In the genomic region with DNA sequence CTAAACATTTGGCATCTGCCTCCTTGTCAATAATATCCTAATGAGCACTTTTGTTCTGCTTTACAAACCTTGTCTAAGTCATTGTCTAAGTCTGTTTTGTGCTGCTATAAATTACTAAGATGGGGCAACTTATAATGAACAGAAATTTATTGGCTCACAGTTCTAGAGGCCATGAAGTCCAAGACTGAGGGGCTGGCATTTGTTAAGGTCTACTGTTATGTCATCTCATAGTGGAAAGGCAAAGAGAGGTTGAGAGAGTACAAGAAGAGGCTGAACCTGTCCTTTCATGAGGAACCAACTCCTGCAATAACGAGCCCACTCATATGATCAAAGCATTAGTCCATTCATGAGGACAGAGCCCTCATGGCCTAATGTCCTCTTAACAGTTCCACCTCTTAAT, we compare ENCODE assay signal across 19 cellular contexts.
"Had no signal": no experiment of that assay in that cellular context is flagged by ENCODE, and none has a peak within 500 bp of the region (broad histone marks: within the 10 kb centered on the region; RNA-seq: fewer than 3 reads in every experiment).

No MANE protein-coding gene starts in this region.

- H3K4me2 ChIP-seq: smooth muscle cell had no signal

- H3K9me3 ChIP-seq: colonic mucosa, psoas muscle, sigmoid colon had no signal

- H3K27ac ChIP-seq: colonic mucosa, foreskin keratinocyte, psoas muscle, sigmoid colon had no signal

- H3K4me3 ChIP-seq: colonic mucosa, lung, psoas muscle, sigmoid colon, smooth muscle cell had no signal

- H3K9me3 Mint-ChIP-seq: endodermal cell had no signal

- H3K4me1 ChIP-seq: colonic mucosa had no signal

- H3K36me3 ChIP-seq: colonic mucosa, sigmoid colon had no signal

- H3K4me1 Mint-ChIP-seq: endodermal cell had no signal

- H3K27me3 ChIP-seq: colonic mucosa, foreskin keratinocyte, sigmoid colon had no signal

- H3K27me3 Mint-ChIP-seq: naive thymus-derived CD8-positive, alpha-beta T cell had no signal

- H3K27ac Mint-ChIP-seq: endodermal cell; naive thymus-derived CD8-positive, alpha-beta T cell had no signal

- ATAC-seq: foreskin keratinocyte; left colon; left ventricle myocardium superior; naive thymus-derived CD8-positive, alpha-beta T cell; psoas muscle had no signal

- H3K4me3 Mint-ChIP-seq: endodermal cell; naive thymus-derived CD8-positive, alpha-beta T cell; neural crest cell had no signal

- DNase-seq: colonic mucosa; effector CD4-positive, alpha-beta T cell; endodermal cell; erythroblast; head of caudate nucleus; hippocampal formation; left colon; left ventricle myocardium superior; naive thymus-derived CD8-positive, alpha-beta T cell; nucleus accumbens; psoas muscle; retina; sigmoid colon; stimulated activated CD4-positive, alpha-beta T cell treated with anti-CD3 and anti-CD28 coated beads, Interleukin-2, amount 100 ng/mL, for 48 hours; stimulated activated naive CD4-positive, alpha-beta T cell treated with Interleukin-2 at 50 U/mL for 16 hours had no signal
